ENCODE assay signal across 14 cellular contexts in the genomic region with DNA sequence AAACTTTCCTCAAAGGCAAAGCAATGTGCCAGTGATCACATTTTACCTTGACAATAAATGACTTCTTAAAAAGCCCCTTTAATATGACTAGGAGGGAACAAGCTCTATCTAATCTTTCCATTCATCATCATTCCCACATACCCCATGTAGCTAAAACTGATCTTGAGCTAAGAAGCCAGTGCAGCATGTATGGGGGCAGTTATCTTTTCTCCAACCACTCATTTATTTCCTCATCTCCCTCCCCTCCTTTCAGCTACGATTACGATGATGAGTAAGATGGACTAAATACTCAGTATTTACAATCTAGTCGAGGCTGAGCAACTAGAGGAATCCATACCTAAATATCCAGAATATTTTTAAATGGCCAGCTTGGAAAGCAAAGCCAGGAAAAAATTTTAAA. TPM values are rescaled to one million over a fixed set of nuclear protein-coding genes. Genes with fewer than 3 reads are reported as not detected.
DNase-seq lines count a peak whose midpoint lies in the region; ATAC-seq, FAIRE-seq and TF ChIP-seq lines count a peak whose summit lies in the region.
"Had no signal": no experiment of that assay in that cellular context is flagged by ENCODE, and none has a peak within 500 bp of the region (broad histone marks: within the 10 kb centered on the region; RNA-seq: fewer than 3 reads in every experiment).

No MANE protein-coding gene starts in this region.

- no peaks in the 10 kb centered on the region for H3K9me3 Mint-ChIP-seq in CD4-positive, CD25-positive, alpha-beta regulatory T cell
- H3K9me3 Mint-ChIP-seq in HFFc6, result no peaks in the 10 kb centered on the region
- H3K9me3 Mint-ChIP-seq in natural killer cell, result no peaks in the 10 kb centered on the region
- H3K9me3 Mint-ChIP-seq in activated CD8-positive, alpha-beta memory T cell treated with anti-CD3 and anti-CD28 coated beads, Interleukin-2, amount 10 ng/mL, durations not matched to agents 7 days and 5 days (ENCODE audit: low read depth), result no peaks in the 10 kb centered on the region
- no peaks in the 10 kb centered on the region for H3K9me3 Mint-ChIP-seq in activated T-helper 2 cell treated with anti-CD3 and anti-CD28 coated beads, Interferon-gamma antibody, Interleukin-2, Interleukin-4, amounts not matched to agents 10 μg/mL and 5 μg/mL and 100 μg/mL, durations not matched to agents 14 hours and 24 hours and 36 hours
- H3K9me3 Mint-ChIP-seq: activated B cell treated with CpG ODN at 0.5 μM for 24 hours had no signal

- POLR2A ChIA-PET in K562 (lab: Yijun Ruan, JAX), result interaction anchor here (0.6 to 1.4 kb wide), 3 partner anchors 32 to 237 kb away, joined by 3 to 4 read pairs (median 3); no protein-coding TSS in a partner anchor

- H3K9ac ChIP-seq in K562 (ENCODE audit: insufficient read depth in 1 of 2, low read depth in 2 of 2, low read length in 2 of 2), result peak overlapping the region in 1 of 2 experiments; percentile 1; a peak in 1 of 4 replicates

- no peaks in the 10 kb centered on the region for H3K27me3 ChIP-seq in CD4-positive, CD25-positive, alpha-beta regulatory T cell (ENCODE audit: control insufficient read depth, insufficient read depth, low read length)
- H3K27me3 ChIP-seq in K562 (ENCODE audit: control insufficient read depth in 2 of 2, insufficient read depth in 2 of 2, low read length in 2 of 2), result no peaks in the 10 kb centered on the region
- H3K27me3 ChIP-seq: colonic mucosa, SJSA1 had no signal

- BruUV-seq in K562 (replicated peaks; lab: Mats Ljungman, UMichigan), result no TSS peak

- 3% methylated on average over 3 of the region's 3 CpGs for WGBS in K562 (ENCODE audit: insufficient coverage, low coverage, missing lambda C conversion rate)

- H3K27ac ChIP-seq in CD4-positive, CD25-positive, alpha-beta regulatory T cell (ENCODE audit: insufficient read depth, low read length, poor library complexity, severe bottlenecking), result peak overlapping the region; percentile 25
- peak overlapping the region; percentile 64 for H3K27ac ChIP-seq in K562 (ENCODE audit: extremely low read depth, low read depth, low read length)
- H3K27ac ChIP-seq: colonic mucosa, SJSA1 had no signal

- no peaks in the 10 kb centered on the region for H3K9me1 ChIP-seq in K562 (ENCODE audit: control insufficient read depth, insufficient read depth, low read length)

- TF ChIP-seq POLR2A in K562 (conservative IDR thresholded peaks at IDR 0.05), result no peak

- H3K27me3 Mint-ChIP-seq in CD4-positive, CD25-positive, alpha-beta regulatory T cell, result no peaks in the 10 kb centered on the region
- H3K27me3 Mint-ChIP-seq in HFFc6 (ENCODE audit: insufficient read depth) (no peaks in the 10 kb centered on the region), natural killer cell (ENCODE audit: low read depth in 2 of 2) (no peaks in the 10 kb centered on the region)
- H3K27me3 Mint-ChIP-seq in activated CD8-positive, alpha-beta memory T cell treated with anti-CD3 and anti-CD28 coated beads, Interleukin-2, amount 10 ng/mL, durations not matched to agents 7 days and 5 days, result no peaks in the 10 kb centered on the region
- no peaks in the 10 kb centered on the region for H3K27me3 Mint-ChIP-seq in activated T-helper 2 cell treated with anti-CD3 and anti-CD28 coated beads, Interferon-gamma antibody, Interleukin-2, Interleukin-4, amounts not matched to agents 10 μg/mL and 5 μg/mL and 100 μg/mL, durations not matched to agents 14 hours and 24 hours and 36 hours (ENCODE audit: low read depth)
- H3K27me3 Mint-ChIP-seq: activated B cell treated with CpG ODN at 0.5 μM for 24 hours had no signal

- ATAC-seq in CD4-positive, CD25-positive, alpha-beta regulatory T cell (ENCODE audit: low read depth in 2 of 2), result no peak
- ATAC-seq in K562, result peak; percentile 63
- no peak for ATAC-seq in natural killer cell
- no peak for ATAC-seq in activated CD8-positive, alpha-beta memory T cell treated with anti-CD3 and anti-CD28 coated beads, Interleukin-2, amount 10 ng/mL, durations not matched to agents 7 days and 5 days
- no peak for ATAC-seq in HG03135 (IDR thresholded peaks at IDR 0.05; ENCODE audit: unreplicated experiment)

- H3K4me2 ChIP-seq in K562 (ENCODE audit: insufficient read depth, low read length), result peak overlapping the region; percentile 38

- no peak overlapping the region for H2AFZ ChIP-seq in K562 (ENCODE audit: low read depth, low read length)

- TF ChIP-seq RAD21 in K562 (CRISPR knock-in tag; conservative IDR thresholded peaks at IDR 0.05 in 1 of 2, IDR thresholded peaks at IDR 0.05 in 1 of 2), result no peak

- no peaks in the 10 kb centered on the region for H3K9me3 ChIP-seq in CD4-positive, CD25-positive, alpha-beta regulatory T cell (ENCODE audit: control insufficient read depth in 2 of 2, low read length in 2 of 2)
- no peaks in the 10 kb centered on the region for H3K9me3 ChIP-seq in K562 (replicated peaks; ENCODE audit: control insufficient read depth, insufficient read depth, low read depth, low read length)
- H3K9me3 ChIP-seq: colonic mucosa, SJSA1 had no signal

- in situ Hi-C loops in K562 (cut with MboI), result no loop called here

- no peaks in the 10 kb centered on the region for H3K36me3 ChIP-seq in CD4-positive, CD25-positive, alpha-beta regulatory T cell (ENCODE audit: control insufficient read depth, insufficient read depth, low read length)
- peaks cover 5% of the 10 kb centered on the region for H3K36me3 ChIP-seq in K562 (ENCODE audit: control insufficient read depth, insufficient read depth, low read length)
- H3K36me3 ChIP-seq: colonic mucosa, SJSA1 had no signal

- TF ChIP-seq CTCF in HFFc6 (IDR thresholded peaks at IDR 0.05), result no peak
- no peak for TF ChIP-seq CTCF in K562 (IDR thresholded peaks at IDR 0.05 in 2 of 3, conservative IDR thresholded peaks at IDR 0.05 in 1 of 3; ENCODE audit: insufficient read depth in 2 of 3, low read depth in 1 of 3, low read length in 3 of 3)
- TF ChIP-seq CTCF in natural killer cell (IDR thresholded peaks at IDR 0.05), result no peak

- no peak overlapping the region for H3K4me3 ChIP-seq in CD4-positive, CD25-positive, alpha-beta regulatory T cell (ENCODE audit: low read depth, low read length)
- no peak overlapping the region for H3K4me3 ChIP-seq in K562
- H3K4me3 ChIP-seq: colonic mucosa, SJSA1 had no signal

- peaks cover 96% of the 10 kb centered on the region for H3K79me2 ChIP-seq in K562 (ENCODE audit: control insufficient read depth, insufficient read depth, low read length)

- H3K4me3 Mint-ChIP-seq in CD4-positive, CD25-positive, alpha-beta regulatory T cell, result no peak overlapping the region
- peak overlapping the region; percentile 63; the same call in 1 of the 2 replicates for H3K4me3 Mint-ChIP-seq in HFFc6
- H3K4me3 Mint-ChIP-seq in natural killer cell, result no peak overlapping the region
- no peak overlapping the region for H3K4me3 Mint-ChIP-seq in activated CD8-positive, alpha-beta memory T cell treated with anti-CD3 and anti-CD28 coated beads, Interleukin-2, amount 10 ng/mL, durations not matched to agents 7 days and 5 days
- H3K4me3 Mint-ChIP-seq in activated T-helper 2 cell treated with anti-CD3 and anti-CD28 coated beads, Interferon-gamma antibody, Interleukin-2, Interleukin-4, amounts not matched to agents 10 μg/mL and 5 μg/mL and 100 μg/mL, durations not matched to agents 14 hours and 24 hours and 36 hours (ENCODE audit: low read depth), result no peak overlapping the region
- H3K4me3 Mint-ChIP-seq: activated B cell treated with CpG ODN at 0.5 μM for 24 hours had no signal

- H4K20me1 ChIP-seq in K562 (replicated peaks; ENCODE audit: control insufficient read depth, insufficient read depth, low read length), result no peaks in the 10 kb centered on the region

- CTCF ChIA-PET in K562 (lab: Yijun Ruan, JAX; ENCODE audit: low intra/inter-chr PET ratio), result no interaction called here
- CTCF ChIA-PET in activated CD8-positive, alpha-beta memory T cell treated with anti-CD3 and anti-CD28 coated beads, Interleukin-2, amount 10 ng/mL, durations not matched to agents 7 days and 5 days (lab: Charles Lee), result interaction anchor here (0.9 to 2.1 kb wide), 4 partner anchors 32 to 89 kb away, joined by 3 to 4 read pairs (median 3); no protein-coding TSS in a partner anchor

- no peak for DNase-seq in CD4-positive, CD25-positive, alpha-beta regulatory T cell
- DNase-seq in HFFc6 (no peak), K562 (ENCODE audit: extremely low read depth in 1 of 4, low spot score in 3 of 4) (peak in 3 of 4 experiments; percentile 16 to 57 (median 25)), natural killer cell (no peak), HuH-7.5 (ENCODE audit: low spot score) (no peak)
- DNase-seq in activated CD8-positive, alpha-beta memory T cell treated with anti-CD3 and anti-CD28 coated beads, Interleukin-2, amount 10 ng/mL, durations not matched to agents 7 days and 5 days, result no peak
- no peak for DNase-seq in activated T-helper 2 cell treated with anti-CD3 and anti-CD28 coated beads, Interferon-gamma antibody, Interleukin-2, Interleukin-4, amounts not matched to agents 10 μg/mL and 5 μg/mL and 100 μg/mL, durations not matched to agents 14 hours and 24 hours and 36 hours (ENCODE audit: low spot score)
- DNase-seq: activated B cell treated with CpG ODN at 0.5 μM for 24 hours; activated effector memory CD4-positive, alpha-beta T cell treated with anti-CD3 and anti-CD28 coated beads, Interleukin-2, amount 50 U/mL, for 16 hours; colonic mucosa; NCI-H1105; NCI-H774 had no signal

- intact Hi-C loops in K562 (cut with micrococcal nuclease), result no loop called here
- intact Hi-C loops in natural killer cell (cut with micrococcal nuclease), result loop anchor here (10.0 kb wide), 1 partner anchor 252 kb away; no protein-coding TSS in a partner anchor
- intact Hi-C loops in activated T-helper 2 cell treated with anti-CD3 and anti-CD28 coated beads, Interferon-gamma antibody, Interleukin-2, Interleukin-4, amounts not matched to agents 10 μg/mL and 5 μg/mL and 100 μg/mL, durations not matched to agents 14 hours and 24 hours and 36 hours (cut with micrococcal nuclease), result no loop called here

- no peaks in the 10 kb centered on the region for H3K36me3 Mint-ChIP-seq in CD4-positive, CD25-positive, alpha-beta regulatory T cell
- H3K36me3 Mint-ChIP-seq in HFFc6 (ENCODE audit: low read depth) (no peaks in the 10 kb centered on the region), natural killer cell (no peaks in the 10 kb centered on the region)
- H3K36me3 Mint-ChIP-seq in activated CD8-positive, alpha-beta memory T cell treated with anti-CD3 and anti-CD28 coated beads, Interleukin-2, amount 10 ng/mL, durations not matched to agents 7 days and 5 days, result peaks cover 5% of the 10 kb centered on the region
- H3K36me3 Mint-ChIP-seq in activated T-helper 2 cell treated with anti-CD3 and anti-CD28 coated beads, Interferon-gamma antibody, Interleukin-2, Interleukin-4, amounts not matched to agents 10 μg/mL and 5 μg/mL and 100 μg/mL, durations not matched to agents 14 hours and 24 hours and 36 hours (ENCODE audit: low read depth), result peaks cover 6% of the 10 kb centered on the region

- TF ChIP-seq EP300 in K562 (IDR thresholded peaks at IDR 0.05; ENCODE audit: low read length), result peak; percentile 24; the same call in 1 of the 2 replicates

- peaks cover 25% of the 10 kb centered on the region for H3K4me1 ChIP-seq in CD4-positive, CD25-positive, alpha-beta regulatory T cell (ENCODE audit: control insufficient read depth, insufficient read depth, low read length, poor library complexity, severe bottlenecking)
- H3K4me1 ChIP-seq in K562 (replicated peaks in 1 of 2; ENCODE audit: control insufficient read depth in 2 of 2, insufficient read depth in 2 of 2, low read length in 2 of 2), result peaks cover 5 to 32% of the 10 kb centered on the region in 2 experiments

- peaks cover 50 to 68% (median 58%) of the 10 kb centered on the region in 4 donors for H3K4me1 Mint-ChIP-seq in CD4-positive, CD25-positive, alpha-beta regulatory T cell
- H3K4me1 Mint-ChIP-seq in HFFc6 (ENCODE audit: low read depth) (peaks cover 59% of the 10 kb centered on the region), natural killer cell (peaks cover 57 to 65% of the 10 kb centered on the region in 2 donors)
- H3K4me1 Mint-ChIP-seq in activated CD8-positive, alpha-beta memory T cell treated with anti-CD3 and anti-CD28 coated beads, Interleukin-2, amount 10 ng/mL, durations not matched to agents 7 days and 5 days, result peaks cover 39% of the 10 kb centered on the region
- peaks cover 31% of the 10 kb centered on the region for H3K4me1 Mint-ChIP-seq in activated T-helper 2 cell treated with anti-CD3 and anti-CD28 coated beads, Interferon-gamma antibody, Interleukin-2, Interleukin-4, amounts not matched to agents 10 μg/mL and 5 μg/mL and 100 μg/mL, durations not matched to agents 14 hours and 24 hours and 36 hours (ENCODE audit: low read depth)

- FAIRE-seq in K562 (lab: Jason Lieb, UNC), result peak; percentile 56

- H3K27ac Mint-ChIP-seq in CD4-positive, CD25-positive, alpha-beta regulatory T cell, result peak overlapping the region in 1 of 3 donors; percentile 49
- H3K27ac Mint-ChIP-seq in HFFc6 (peak overlapping the region; percentile 48), natural killer cell (peak overlapping the region; percentile 35 to 82)
- no peak overlapping the region for H3K27ac Mint-ChIP-seq in activated CD8-positive, alpha-beta memory T cell treated with anti-CD3 and anti-CD28 coated beads, Interleukin-2, amount 10 ng/mL, durations not matched to agents 7 days and 5 days
- no peak overlapping the region for H3K27ac Mint-ChIP-seq in activated T-helper 2 cell treated with anti-CD3 and anti-CD28 coated beads, Interferon-gamma antibody, Interleukin-2, Interleukin-4, amounts not matched to agents 10 μg/mL and 5 μg/mL and 100 μg/mL, durations not matched to agents 14 hours and 24 hours and 36 hours
- H3K27ac Mint-ChIP-seq: activated B cell treated with CpG ODN at 0.5 μM for 24 hours had no signal

RNA-seq across cellular contexts. Expression of gene PNO1, which starts 35.5 kb away (rescaled TPM):
- total RNA-seq in CD4-positive, CD25-positive, alpha-beta regulatory T cell, result 29.8 TPM
- polyA plus RNA-seq in CD4-positive, CD25-positive, alpha-beta regulatory T cell, result 10 to 100 TPM; 20.6 to 25.0 (median 22.8) TPM
- 10 to 100 TPM; 18.3 to 26.0 (median 20.4) TPM for total RNA-seq in HFFc6 (2021; fragmentation: NEBNext Ultra II Directional; extraction: Animal tissue kit (Norgen Biotek cat#: 25700))
- 7.1 and 12.9 TPM in 2 replicates for total RNA-seq in K562 (2011; cell fraction: chromatin; rRNA removed; ENCODE audit: low replicate concordance)
- 4.8 and 7.6 TPM in 2 replicates for total RNA-seq in K562 (2011; cell fraction: nucleolus; rRNA removed)
- total RNA-seq in K562 (2011; cell fraction: nucleoplasm; rRNA removed), result 7.8 and 12.1 TPM in 2 replicates
- total RNA-seq in K562 (2014; rRNA removed) (81.7 and 90.2 TPM in 2 replicates), K562 (2014; rRNA removed; fragmentation: Illumina TruSeq; extraction: Trizol) (41.1 and 43.8 TPM in 2 replicates), K562 (2015; rRNA removed; fragmentation: Illumina TruSeq; extraction: Trizol) (42.8 and 43.8 TPM in 2 replicates), K562 (2021) (32.5 and 33.3 TPM in 2 replicates), natural killer cell (10 to 100 TPM; 19.4 to 25.1 (median 25.0) TPM)
- polyA plus RNA-seq in K562 (2011; rRNA removed) (14.4 and 33.7 TPM in 2 replicates), K562 (2014; fragmentation: Illumina TruSeq; extraction: Trizol) (48.5 and 53.1 TPM in 2 replicates), K562 (2014; fragmentation: Nextera tagmentation; extraction: Ambion mirVana) (10 to 100 TPM; 11.8 to 18.6 TPM), K562 (2014; rRNA removed) (53.9 and 62.5 TPM in 2 replicates)
- polyA plus RNA-seq in K562 (2011; cell fraction: cytosol; rRNA removed), result 10.8 and 16.5 TPM in 2 replicates
- polyA plus RNA-seq in K562 (2011; cell fraction: nucleus; rRNA removed), result 4.6 and 6.9 TPM in 2 replicates
- 19.4 and 32.3 TPM in 2 replicates for polyA plus RNA-seq in K562 (2012)
- polyA minus RNA-seq in K562 (2011; rRNA and poly(A)+ RNA removed), result 7.1 and 14.0 TPM in 2 replicates
- polyA minus RNA-seq in K562 (2011; cell fraction: cytosol; rRNA and poly(A)+ RNA removed), result 3.2 and 9.5 TPM in 2 replicates
- 2.4 and 2.8 TPM in 2 replicates for polyA minus RNA-seq in K562 (2011; cell fraction: nucleus; rRNA and poly(A)+ RNA removed)
- total RNA-seq in activated CD8-positive, alpha-beta memory T cell treated with anti-CD3 and anti-CD28 coated beads, Interleukin-2, amount 10 ng/mL, durations not matched to agents 7 days and 5 days, result 10 to 100 TPM; 10.5 to 15.1 TPM
- 24.5 and 24.7 TPM in 2 replicates for total RNA-seq in activated T-helper 2 cell treated with anti-CD3 and anti-CD28 coated beads, Interferon-gamma antibody, Interleukin-2, Interleukin-4, amounts not matched to agents 10 μg/mL and 5 μg/mL and 100 μg/mL, durations not matched to agents 14 hours and 24 hours and 36 hours

RNA-seq across cellular contexts. Expression of gene PPP3R1, which starts 59.2 kb away (rescaled TPM):
- total RNA-seq in CD4-positive, CD25-positive, alpha-beta regulatory T cell, result 68.2 TPM
- polyA plus RNA-seq in CD4-positive, CD25-positive, alpha-beta regulatory T cell, result 1 to 10 TPM; 2.8 to 5.5 (median 3.9) TPM
- 10 to 100 TPM; 60.0 to 67.0 (median 63.0) TPM for total RNA-seq in HFFc6 (2021; fragmentation: NEBNext Ultra II Directional; extraction: Animal tissue kit (Norgen Biotek cat#: 25700))
- 5.5 and 20.3 TPM in 2 replicates for total RNA-seq in K562 (2011; cell fraction: chromatin; rRNA removed; ENCODE audit: low replicate concordance)
- 4.0 and 5.4 TPM in 2 replicates for total RNA-seq in K562 (2011; cell fraction: nucleolus; rRNA removed)
- total RNA-seq in K562 (2011; cell fraction: nucleoplasm; rRNA removed), result 16.5 and 35.3 TPM in 2 replicates
- total RNA-seq in K562 (2014; rRNA removed) (10.5 and 12.5 TPM in 2 replicates), K562 (2014; rRNA removed; fragmentation: Illumina TruSeq; extraction: Trizol) (38.1 and 44.4 TPM in 2 replicates), K562 (2015; rRNA removed; fragmentation: Illumina TruSeq; extraction: Trizol) (29.3 and 30.0 TPM in 2 replicates), K562 (2021) (69.5 and 70.0 TPM in 2 replicates), natural killer cell (10 to 100 TPM; 77.8 to 86.2 (median 79.9) TPM)
- polyA plus RNA-seq in K562 (2011; rRNA removed) (6.9 and 22.2 TPM in 2 replicates), K562 (2014; fragmentation: Illumina TruSeq; extraction: Trizol) (44.2 and 48.8 TPM in 2 replicates), K562 (2014; fragmentation: Nextera tagmentation; extraction: Ambion mirVana) (10 to 100 TPM in 1 of 2 experiments, 1 to 10 TPM in 1; 3.7 to 12.3 TPM), K562 (2014; rRNA removed) (23.2 and 24.8 TPM in 2 replicates)
- 4.3 and 6.2 TPM in 2 replicates for polyA plus RNA-seq in K562 (2011; cell fraction: cytosol; rRNA removed)
- 4.3 and 5.0 TPM in 2 replicates for polyA plus RNA-seq in K562 (2011; cell fraction: nucleus; rRNA removed)
- polyA plus RNA-seq in K562 (2012), result 39.5 and 45.7 TPM in 2 replicates
- 18.4 and 33.2 TPM in 2 replicates for polyA minus RNA-seq in K562 (2011; rRNA and poly(A)+ RNA removed)
- 16.5 and 25.1 TPM in 2 replicates for polyA minus RNA-seq in K562 (2011; cell fraction: cytosol; rRNA and poly(A)+ RNA removed)
- polyA minus RNA-seq in K562 (2011; cell fraction: nucleus; rRNA and poly(A)+ RNA removed), result 5.4 and 6.0 TPM in 2 replicates
- 10 to 100 TPM; 58.6 to 86.4 TPM for total RNA-seq in activated CD8-positive, alpha-beta memory T cell treated with anti-CD3 and anti-CD28 coated beads, Interleukin-2, amount 10 ng/mL, durations not matched to agents 7 days and 5 days
- 77.3 and 78.6 TPM in 2 replicates for total RNA-seq in activated T-helper 2 cell treated with anti-CD3 and anti-CD28 coated beads, Interferon-gamma antibody, Interleukin-2, Interleukin-4, amounts not matched to agents 10 μg/mL and 5 μg/mL and 100 μg/mL, durations not matched to agents 14 hours and 24 hours and 36 hours

Comparison
In these comparisons a context has a peak if more than half of its experiments do, and no peak if none do; other contexts are left out.
1. DNase-seq: peak in K562 (3 of 4); none in CD4-positive, CD25-positive, alpha-beta regulatory T cell (0 of 3), HFFc6 (single experiment), natural killer cell (single experiment), activated CD8-positive, alpha-beta memory T cell treated with anti-CD3 and anti-CD28 coated beads, Interleukin-2, amount 10 ng/mL, durations not matched to agents 7 days and 5 days (single experiment), HuH-7.5 (single experiment) and activated T-helper 2 cell treated with anti-CD3 and anti-CD28 coated beads, Interferon-gamma antibody, Interleukin-2, Interleukin-4, amounts not matched to agents 10 μg/mL and 5 μg/mL and 100 μg/mL, durations not matched to agents 14 hours and 24 hours and 36 hours (single experiment).
2. H3K27ac Mint-ChIP-seq: peak in HFFc6 (single experiment) and natural killer cell (2 of 2); none in activated CD8-positive, alpha-beta memory T cell treated with anti-CD3 and anti-CD28 coated beads, Interleukin-2, amount 10 ng/mL, durations not matched to agents 7 days and 5 days (single experiment) and activated T-helper 2 cell treated with anti-CD3 and anti-CD28 coated beads, Interferon-gamma antibody, Interleukin-2, Interleukin-4, amounts not matched to agents 10 μg/mL and 5 μg/mL and 100 μg/mL, durations not matched to agents 14 hours and 24 hours and 36 hours (single experiment).